Comparison of ENCODE assay signal across 1 cellular context in the genomic region with DNA sequence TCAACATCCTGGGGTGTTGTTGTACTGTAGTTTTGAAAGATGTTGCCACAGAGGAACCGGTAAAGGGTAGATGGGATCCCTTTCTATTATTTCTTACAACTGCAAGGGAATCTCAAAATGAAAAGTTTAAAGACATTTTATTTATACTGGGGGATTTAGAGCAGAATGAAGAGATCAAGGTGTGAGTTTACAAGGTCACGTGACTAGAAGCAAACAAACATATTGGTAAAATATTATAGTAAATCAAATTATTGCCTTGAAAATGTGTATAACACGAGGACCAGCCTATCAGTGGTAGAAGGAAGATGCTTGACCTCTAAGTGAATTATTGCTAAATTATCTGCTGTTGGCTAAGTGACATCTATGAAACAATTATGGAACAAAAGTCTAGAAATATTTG.
TF ChIP-seq lines count a peak whose summit lies in the region.

No MANE protein-coding gene starts in this region.

TF ChIP-seq in HepG2, 621 proteins besides CTCF, POLR2A, EP300 and RAD21 (continued from another document):
- TF ChIP-seq, protein P1, sequence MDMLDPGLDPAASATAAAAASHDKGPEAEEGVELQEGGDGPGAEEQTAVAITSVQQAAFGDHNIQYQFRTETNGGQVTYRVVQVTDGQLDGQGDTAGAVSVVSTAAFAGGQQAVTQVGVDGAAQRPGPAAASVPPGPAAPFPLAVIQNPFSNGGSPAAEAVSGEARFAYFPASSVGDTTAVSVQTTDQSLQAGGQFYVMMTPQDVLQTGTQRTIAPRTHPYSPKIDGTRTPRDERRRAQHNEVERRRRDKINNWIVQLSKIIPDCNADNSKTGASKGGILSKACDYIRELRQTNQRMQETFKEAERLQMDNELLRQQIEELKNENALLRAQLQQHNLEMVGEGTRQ (IDR thresholded peaks at IDR 0.05; ENCODE audit: low read depth, low read length), result peak; percentile 46
- TF ChIP-seq, protein P1 (CRISPR knock-in tag; IDR thresholded peaks at IDR 0.05; ENCODE audit: borderline replicate concordance), result no peak
- TF ChIP-seq TOE1 (CRISPR knock-in tag; IDR thresholded peaks at IDR 0.05), result no peak
- TF ChIP-seq GTF3A (CRISPR knock-in tag; conservative IDR thresholded peaks at IDR 0.05), result no peak
- TF ChIP-seq, protein P2, sequence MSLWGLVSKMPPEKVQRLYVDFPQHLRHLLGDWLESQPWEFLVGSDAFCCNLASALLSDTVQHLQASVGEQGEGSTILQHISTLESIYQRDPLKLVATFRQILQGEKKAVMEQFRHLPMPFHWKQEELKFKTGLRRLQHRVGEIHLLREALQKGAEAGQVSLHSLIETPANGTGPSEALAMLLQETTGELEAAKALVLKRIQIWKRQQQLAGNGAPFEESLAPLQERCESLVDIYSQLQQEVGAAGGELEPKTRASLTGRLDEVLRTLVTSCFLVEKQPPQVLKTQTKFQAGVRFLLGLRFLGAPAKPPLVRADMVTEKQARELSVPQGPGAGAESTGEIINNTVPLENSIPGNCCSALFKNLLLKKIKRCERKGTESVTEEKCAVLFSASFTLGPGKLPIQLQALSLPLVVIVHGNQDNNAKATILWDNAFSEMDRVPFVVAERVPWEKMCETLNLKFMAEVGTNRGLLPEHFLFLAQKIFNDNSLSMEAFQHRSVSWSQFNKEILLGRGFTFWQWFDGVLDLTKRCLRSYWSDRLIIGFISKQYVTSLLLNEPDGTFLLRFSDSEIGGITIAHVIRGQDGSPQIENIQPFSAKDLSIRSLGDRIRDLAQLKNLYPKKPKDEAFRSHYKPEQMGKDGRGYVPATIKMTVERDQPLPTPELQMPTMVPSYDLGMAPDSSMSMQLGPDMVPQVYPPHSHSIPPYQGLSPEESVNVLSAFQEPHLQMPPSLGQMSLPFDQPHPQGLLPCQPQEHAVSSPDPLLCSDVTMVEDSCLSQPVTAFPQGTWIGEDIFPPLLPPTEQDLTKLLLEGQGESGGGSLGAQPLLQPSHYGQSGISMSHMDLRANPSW (CRISPR knock-in tag; IDR thresholded peaks at IDR 0.05; ENCODE audit: borderline replicate concordance), result no peak
- TF ChIP-seq RAD51 (IDR thresholded peaks at IDR 0.05; ENCODE audit: borderline replicate concordance), result peak; percentile 69; the same call in 1 of the 2 replicates
